Comparison of ENCODE assay signal across 1 cellular context in the genomic region with DNA sequence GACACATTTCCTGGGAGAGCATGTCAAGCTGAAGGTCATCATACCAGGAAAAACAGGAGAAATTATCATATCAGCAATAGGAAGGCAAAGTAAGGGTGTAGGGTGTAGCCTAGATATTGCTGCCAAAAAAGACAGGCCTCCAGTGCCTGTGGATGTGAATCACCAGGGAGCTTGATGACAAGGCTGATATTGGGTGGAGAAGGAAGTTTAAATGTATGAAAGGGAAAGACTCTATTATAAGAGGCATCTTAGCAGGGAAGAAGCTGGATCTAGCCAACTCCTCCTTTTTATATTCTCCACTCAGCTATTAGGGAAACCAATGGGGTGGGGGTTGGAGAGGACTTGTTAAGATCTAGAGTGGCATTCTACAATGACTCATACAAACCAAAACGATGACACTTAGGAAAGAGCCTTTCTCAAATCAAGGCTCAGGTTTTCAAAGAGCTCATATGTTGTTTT.
TF ChIP-seq lines count a peak whose summit lies in the region.

No MANE protein-coding gene starts in this region.

TF ChIP-seq in IMR-90, 13 proteins besides CTCF, POLR2A, EP300 and RAD21 (continued from another document):
- TF ChIP-seq MAFK (IDR thresholded peaks at IDR 0.05; ENCODE audit: low read depth, low read length): no peak
TF ChIP-seq in IMR-90: peak in this region for 1.
